In the genomic region with DNA sequence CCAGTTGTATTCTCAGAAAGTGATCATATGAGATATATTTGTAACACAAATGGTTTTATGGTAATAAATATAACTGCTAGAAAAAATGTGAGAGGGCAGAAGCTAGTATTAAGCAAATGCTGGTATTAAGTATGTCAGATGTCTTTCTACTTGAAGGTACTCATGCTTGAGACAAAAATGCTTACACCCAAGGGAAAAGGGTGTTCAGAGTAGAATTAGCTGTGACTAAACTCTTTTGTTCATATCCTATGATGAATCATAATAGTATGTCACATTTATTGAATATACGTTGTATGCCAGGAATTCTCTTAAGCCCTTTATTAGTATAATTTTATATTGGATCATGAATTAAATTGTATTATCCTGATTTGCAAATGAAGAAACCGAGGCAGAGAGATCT, we compare ENCODE assay signal across 22 cellular contexts. TPM values are rescaled to one million over a fixed set of nuclear protein-coding genes. Genes with fewer than 3 reads are reported as not detected.
"Had no signal": no experiment of that assay in that cellular context is flagged by ENCODE, and none has a peak within 500 bp of the region (broad histone marks: within the 10 kb centered on the region; RNA-seq: fewer than 3 reads in every experiment).

No MANE protein-coding gene starts in this region.

- H3K36me3 ChIP-seq: left ventricle myocardium inferior, thyroid gland had no signal

- ATAC-seq: activated T-helper 17 cell treated with anti-CD3 and anti-CD28 coated beads, Interleukin-2, amount 50 U/mL, for 72 hours; effector memory CD8-positive, alpha-beta T cell had no signal

- FAIRE-seq: TTC549 had no signal

- H3K9me3 ChIP-seq: left ventricle myocardium inferior, thyroid gland had no signal

- DNase-seq: activated B cell treated with CpG ODN at 0.5 μM for 24 hours; activated CD4-positive, alpha-beta memory T cell treated with anti-CD3 and anti-CD28 coated beads for 36 hours; activated CD4-positive, alpha-beta T cell treated with anti-CD3 and anti-CD28 coated beads for 4 hours; activated naive CD4-positive, alpha-beta T cell; activated naive CD8-positive, alpha-beta T cell treated with anti-CD3 and anti-CD28 coated beads for 36 hours; activated T-cell treated with anti-CD3 and anti-CD28 coated beads for 4 hours; amniotic stem cell; effector memory CD8-positive, alpha-beta T cell; foreskin melanocyte; immature natural killer cell; kidney glomerular epithelial cell; left ventricle myocardium inferior; mammary epithelial cell; midbrain; stimulated activated CD8-positive, alpha-beta memory T cell treated with anti-CD3 and anti-CD28 coated beads, Interleukin-4, amount 100 ng/mL, for 48 hours; stimulated activated naive CD4-positive, alpha-beta T cell; thyroid gland had no signal

- H3K9me3 Mint-ChIP-seq: activated B cell treated with CpG ODN at 0.5 μM for 24 hours; activated CD4-positive, alpha-beta memory T cell treated with anti-CD3 and anti-CD28 coated beads for 36 hours; activated naive CD8-positive, alpha-beta T cell treated with anti-CD3 and anti-CD28 coated beads for 36 hours; activated T-helper 17 cell treated with anti-CD3 and anti-CD28 coated beads, Interleukin-2, amount 50 U/mL, for 72 hours; effector memory CD8-positive, alpha-beta T cell; T-helper 2 cell treated with Interferon-gamma antibody and Interleukin-4, amounts not matched to agents 5 μg/mL and 100 μg/mL, for 36 hours had no signal

- H3K4me3 Mint-ChIP-seq: activated B cell treated with CpG ODN at 0.5 μM for 24 hours; activated CD4-positive, alpha-beta memory T cell treated with anti-CD3 and anti-CD28 coated beads for 36 hours; activated naive CD8-positive, alpha-beta T cell treated with anti-CD3 and anti-CD28 coated beads for 36 hours; activated T-helper 17 cell treated with anti-CD3 and anti-CD28 coated beads, Interleukin-2, amount 50 U/mL, for 72 hours; effector memory CD8-positive, alpha-beta T cell; immature natural killer cell; T-helper 2 cell treated with Interferon-gamma antibody and Interleukin-4, amounts not matched to agents 5 μg/mL and 100 μg/mL, for 36 hours had no signal

- H3K36me3 Mint-ChIP-seq: activated CD4-positive, alpha-beta memory T cell treated with anti-CD3 and anti-CD28 coated beads for 36 hours; activated naive CD8-positive, alpha-beta T cell treated with anti-CD3 and anti-CD28 coated beads for 36 hours; immature natural killer cell had no signal

- H3K27me3 ChIP-seq: thyroid gland had no signal

- H3K4me3 ChIP-seq: left ventricle myocardium inferior, thyroid gland had no signal

- H3K27ac Mint-ChIP-seq: activated B cell treated with CpG ODN at 0.5 μM for 24 hours; activated CD4-positive, alpha-beta memory T cell treated with anti-CD3 and anti-CD28 coated beads for 36 hours; activated naive CD8-positive, alpha-beta T cell treated with anti-CD3 and anti-CD28 coated beads for 36 hours; activated T-helper 17 cell treated with anti-CD3 and anti-CD28 coated beads, Interleukin-2, amount 50 U/mL, for 72 hours; effector memory CD8-positive, alpha-beta T cell; immature natural killer cell; progenitor cell of endocrine pancreas; T-helper 2 cell treated with Interferon-gamma antibody and Interleukin-4, amounts not matched to agents 5 μg/mL and 100 μg/mL, for 36 hours had no signal

- H3K27ac ChIP-seq: left ventricle myocardium inferior, thyroid gland had no signal

RNA-seq across cellular contexts. Expression of gene ADGRV1, which starts 2.2 kb away (rescaled TPM):
- total RNA-seq: left ventricle myocardium inferior, subcutaneous adipose tissue had no signal
